Comparison of ENCODE assay signal across 8 cellular contexts in the genomic region with DNA sequence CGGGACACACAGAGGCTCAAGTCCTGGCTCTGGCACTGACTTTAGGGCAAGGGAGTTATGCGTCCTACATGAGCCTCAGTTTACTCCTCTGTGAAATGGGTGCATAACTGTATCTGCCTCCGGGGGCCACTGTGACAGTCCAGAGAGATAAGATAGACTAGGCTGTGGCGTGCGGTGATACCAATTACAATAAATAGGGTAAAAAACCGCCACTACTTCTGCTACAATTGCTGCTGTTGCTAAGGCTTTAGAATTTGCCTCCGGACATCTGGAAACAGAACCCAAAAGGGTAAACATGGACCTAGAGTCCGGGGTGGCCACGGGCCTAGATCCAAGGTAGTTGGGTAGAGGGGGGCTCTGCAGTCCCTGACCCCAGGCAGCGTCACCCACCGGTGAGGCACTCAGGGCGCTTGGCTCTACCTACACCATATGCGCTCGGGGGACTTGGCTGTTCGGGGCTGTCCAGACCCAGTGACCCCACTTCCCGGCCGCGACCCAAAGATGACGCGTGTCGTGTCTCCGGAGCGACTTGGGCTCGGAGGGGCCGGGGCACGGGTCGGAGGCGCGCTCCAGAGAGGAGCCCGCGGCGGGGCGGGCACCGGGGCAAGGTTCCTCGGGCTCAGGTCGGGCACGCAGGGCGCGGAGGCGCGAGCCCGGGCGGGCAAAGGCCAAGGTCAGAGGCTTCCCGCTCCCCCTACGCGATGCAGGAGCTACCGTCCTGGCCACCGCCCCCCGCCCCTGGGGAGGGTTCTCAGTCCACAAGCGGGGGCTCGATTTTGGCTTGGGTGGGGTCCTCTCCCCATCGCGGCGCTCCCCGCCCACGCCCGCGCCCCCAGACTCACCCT. TPM values are rescaled to one million over a fixed set of nuclear protein-coding genes. Genes with fewer than 3 reads are reported as not detected.
DNase-seq lines count a peak whose midpoint lies in the region; ATAC-seq and TF ChIP-seq lines count a peak whose summit lies in the region.

No MANE protein-coding gene starts in this region.

- no peaks in the 10 kb centered on the region for H3K36me3 ChIP-seq in PC-9 (ENCODE audit: low read depth)
- H3K36me3 ChIP-seq in naive thymus-derived CD4-positive, alpha-beta T cell (ENCODE audit: control insufficient read depth in 2 of 3, insufficient read depth in 3 of 3, low read length in 3 of 3): no peaks in the 10 kb centered on the region

- H3K36me3 Mint-ChIP-seq in T-helper 1 cell treated with Interleukin-12 subunit alpha and Interleukin-12 subunit beta and Interleukin-4 antibody, amounts not matched to agents 30 μg/mL and 1 μg/mL, for 36 hours (ENCODE audit: low read depth): no peaks in the 10 kb centered on the region
- H3K36me3 Mint-ChIP-seq in naive thymus-derived CD4-positive, alpha-beta T cell: no peaks in the 10 kb centered on the region

- no peaks in the 10 kb centered on the region for H3F3A ChIP-seq in PC-9 (ENCODE audit: insufficient read depth, low read depth)

- no peaks in the 10 kb centered on the region for H4K20me1 ChIP-seq in PC-9 (ENCODE audit: insufficient read depth)

- POLR2A ChIA-PET in PC-9 (lab: Charles Lee; ENCODE audit: unreplicated experiment): no interaction called here
- POLR2A ChIA-PET in naive thymus-derived CD4-positive, alpha-beta T cell (lab: Charles Lee): no interaction called here

- no peaks in the 10 kb centered on the region for H3K9me3 Mint-ChIP-seq in T-helper 1 cell treated with Interleukin-12 subunit alpha and Interleukin-12 subunit beta and Interleukin-4 antibody, amounts not matched to agents 30 μg/mL and 1 μg/mL, for 36 hours
- H3K9me3 Mint-ChIP-seq in naive thymus-derived CD4-positive, alpha-beta T cell: no peaks in the 10 kb centered on the region

- ATAC-seq in naive thymus-derived CD4-positive, alpha-beta T cell: no peak
- ATAC-seq in HG03196 (IDR thresholded peaks at IDR 0.05; ENCODE audit: unreplicated experiment): no peak

- CTCF ChIA-PET in PC-9 (lab: Charles Lee): no interaction called here
- CTCF ChIA-PET in naive thymus-derived CD4-positive, alpha-beta T cell (lab: Charles Lee): no interaction called here

- intact Hi-C loops in PC-9 (cut with micrococcal nuclease; ENCODE audit: unreplicated experiment): no loop called here
- intact Hi-C loops in naive thymus-derived CD4-positive, alpha-beta T cell (cut with micrococcal nuclease): no loop called here

- H3K9me3 ChIP-seq in PC-9 (ENCODE audit: insufficient read depth, low read depth): no peaks in the 10 kb centered on the region
- H3K9me3 ChIP-seq in naive thymus-derived CD4-positive, alpha-beta T cell (ENCODE audit: control insufficient read depth in 2 of 3, low read length in 3 of 3): no peaks in the 10 kb centered on the region

- no peaks in the 10 kb centered on the region for H3K27me3 ChIP-seq in PC-9 (ENCODE audit: insufficient read depth, low read depth)
- H3K27me3 ChIP-seq in naive thymus-derived CD4-positive, alpha-beta T cell (ENCODE audit: control insufficient read depth in 2 of 2, insufficient read depth in 2 of 2, low read length in 2 of 2): no peaks in the 10 kb centered on the region

- H3K4me1 ChIP-seq in PC-9 (replicated peaks; ENCODE audit: insufficient read depth): no peaks in the 10 kb centered on the region
- peaks cover 0 to 7% of the 10 kb centered on the region in 2 donors for H3K4me1 ChIP-seq in naive thymus-derived CD4-positive, alpha-beta T cell (ENCODE audit: control insufficient read depth in 2 of 2, insufficient read depth in 2 of 2, low read length in 2 of 2)

- TF ChIP-seq CTCF in PC-9 (conservative IDR thresholded peaks at IDR 0.05) (no peak), epithelial cell of esophagus (IDR thresholded peaks at IDR 0.05; ENCODE audit: insufficient read depth, low read depth, low read length, missing control alignments) (no peak)

- H3K27me3 Mint-ChIP-seq in T-helper 1 cell treated with Interleukin-12 subunit alpha and Interleukin-12 subunit beta and Interleukin-4 antibody, amounts not matched to agents 30 μg/mL and 1 μg/mL, for 36 hours (ENCODE audit: low read depth): peaks cover 41% of the 10 kb centered on the region
- H3K27me3 Mint-ChIP-seq in naive thymus-derived CD4-positive, alpha-beta T cell: peaks cover 14 to 44% (median 25%) of the 10 kb centered on the region in 5 donors

- no peak overlapping the region; the same call in 1 of the 2 replicates for H2AFZ ChIP-seq in PC-9

- DNase-seq in T-helper 1 cell: no peak
- DNase-seq in PC-9: no peak
- DNase-seq in epithelial cell of esophagus (ENCODE audit: low read depth): no peak
- peak in 3 of 9 donors; percentile 12 to 22 (median 14) for DNase-seq in naive thymus-derived CD4-positive, alpha-beta T cell
- no peak for DNase-seq in NCI-H1694 treated with DMSO at 0.1 percent for 48 hours (lab: John Stamatoyannopoulos, UW)
- no peak for DNase-seq in UCSD-AML1 (lab: John Stamatoyannopoulos, UW; ENCODE audit: unreplicated experiment)

- H3K79me2 ChIP-seq in PC-9 (ENCODE audit: low read depth): no peaks in the 10 kb centered on the region

- H3K4me2 ChIP-seq in PC-9: peak overlapping the region; percentile 66

- H3K27ac ChIP-seq in PC-9: no peak overlapping the region
- H3K27ac ChIP-seq in naive thymus-derived CD4-positive, alpha-beta T cell (ENCODE audit: low read depth, low read length): no peak overlapping the region

- no peaks in the 10 kb centered on the region for H3K9me2 ChIP-seq in PC-9 (ENCODE audit: insufficient read depth)

- H3K27ac Mint-ChIP-seq in T-helper 1 cell treated with Interleukin-12 subunit alpha and Interleukin-12 subunit beta and Interleukin-4 antibody, amounts not matched to agents 30 μg/mL and 1 μg/mL, for 36 hours: no peak overlapping the region
- no peak overlapping the region for H3K27ac Mint-ChIP-seq in naive thymus-derived CD4-positive, alpha-beta T cell

- peak overlapping the region; percentile 18 for H3K4me3 Mint-ChIP-seq in T-helper 1 cell treated with Interleukin-12 subunit alpha and Interleukin-12 subunit beta and Interleukin-4 antibody, amounts not matched to agents 30 μg/mL and 1 μg/mL, for 36 hours
- peak overlapping the region; percentile 43 to 87 (median 66) for H3K4me3 Mint-ChIP-seq in naive thymus-derived CD4-positive, alpha-beta T cell

- BruUV-seq in PC-9 (replicated peaks; lab: Mats Ljungman, UMichigan): no TSS peak

- peaks cover 3% of the 10 kb centered on the region for H3K4me1 Mint-ChIP-seq in T-helper 1 cell treated with Interleukin-12 subunit alpha and Interleukin-12 subunit beta and Interleukin-4 antibody, amounts not matched to agents 30 μg/mL and 1 μg/mL, for 36 hours (ENCODE audit: low read depth)
- peaks cover 0 to 24% (median 14%) of the 10 kb centered on the region in 7 donors for H3K4me1 Mint-ChIP-seq in naive thymus-derived CD4-positive, alpha-beta T cell

- H3K4me3 ChIP-seq in PC-9: peak overlapping the region; percentile 61; the same call in 1 of the 2 replicates
- H3K4me3 ChIP-seq in epithelial cell of esophagus (ENCODE audit: low read length): peak overlapping the region; percentile 50
- no peak overlapping the region for H3K4me3 ChIP-seq in naive thymus-derived CD4-positive, alpha-beta T cell (ENCODE audit: low read length)

RNA-seq across cellular contexts. Expression of gene INSR, which starts 1.0 kb away (rescaled TPM):
- 9.3 and 18.9 TPM in 2 replicates for total RNA-seq in PC-9 (2021)
- 1 to 10 TPM in 4 of 5 experiments, under 1 TPM in 1; 0.89 to 9.9 (median 3.9) TPM for total RNA-seq in naive thymus-derived CD4-positive, alpha-beta T cell
- polyA plus RNA-seq in naive thymus-derived CD4-positive, alpha-beta T cell: under 1 TPM; 0.29 to 0.71 TPM

RNA-seq across cellular contexts. Expression of gene ARHGEF18, which starts 55.6 kb away (rescaled TPM):
- 58.2 and 77.4 TPM in 2 replicates for total RNA-seq in PC-9 (2021)
- total RNA-seq in naive thymus-derived CD4-positive, alpha-beta T cell: 100 to 1,000 TPM in 4 of 5 experiments, 10 to 100 TPM in 1; 53.0 to 132 (median 130) TPM
- 10 to 100 TPM in 1 of 2 donors, 1 to 10 TPM in 1; 3.9 to 14.4 TPM for polyA plus RNA-seq in naive thymus-derived CD4-positive, alpha-beta T cell
